Comparison of ENCODE assay signal across 13 cellular contexts in genomic region chr12:108816652-108817335, GRCh38. TPM values are rescaled to one million over a fixed set of nuclear protein-coding genes. Genes with fewer than 3 reads are reported as not detected.
DNase-seq lines count a peak whose midpoint lies in the region; ATAC-seq and TF ChIP-seq lines count a peak whose summit lies in the region.
"Had no signal": no experiment of that assay in that cellular context is flagged by ENCODE, and none has a peak within 500 bp of the region (broad histone marks: within the 10 kb centered on the region; RNA-seq: fewer than 3 reads in every experiment).

No MANE protein-coding gene starts in this region.

- no peak for TF ChIP-seq CTCF in fibroblast of lung (conservative IDR thresholded peaks at IDR 0.05 in 1 of 2, IDR thresholded peaks at IDR 0.05 in 1 of 2; ENCODE audit: low read depth in 1 of 2, low read length in 2 of 2)

- H3K4me2 ChIP-seq in fibroblast of lung (ENCODE audit: extremely low read depth, insufficient read depth, low read length), result no peak overlapping the region
- H3K4me2 ChIP-seq in trophoblast cell (ENCODE audit: low read length), result no peak overlapping the region

- ATAC-seq in HG03280 (IDR thresholded peaks at IDR 0.05; ENCODE audit: unreplicated experiment), result no peak
- ATAC-seq: CD8-positive, alpha-beta T cell had no signal

- peaks cover 51% of the 10 kb centered on the region for H3K79me2 ChIP-seq in fibroblast of lung (ENCODE audit: control insufficient read depth, insufficient read depth, low read length)
- peaks cover 2% of the 10 kb centered on the region for H3K79me2 ChIP-seq in trophoblast cell (ENCODE audit: control insufficient read depth, insufficient read depth, low read length, poor library complexity)

- H3K27me3 ChIP-seq in fibroblast of lung (ENCODE audit: control insufficient read depth, insufficient read depth, low read length) (no peaks in the 10 kb centered on the region), trophoblast cell (ENCODE audit: insufficient read depth, low read length) (no peaks in the 10 kb centered on the region)

- H4K20me1 ChIP-seq in fibroblast of lung (ENCODE audit: control insufficient read depth, extremely low read depth, insufficient read depth, low read length), result no peaks in the 10 kb centered on the region

- H2AK5ac ChIP-seq in trophoblast cell (ENCODE audit: low read length), result no peak overlapping the region

- H3K14ac ChIP-seq in trophoblast cell (ENCODE audit: low read length), result no peak overlapping the region

- H4K8ac ChIP-seq in trophoblast cell (ENCODE audit: low read depth, low read length), result no peak overlapping the region

- peaks cover 22% of the 10 kb centered on the region for H3K36me3 ChIP-seq in fibroblast of lung (ENCODE audit: control insufficient read depth, insufficient read depth, low read length)
- H3K36me3 ChIP-seq in trophoblast cell (ENCODE audit: control insufficient read depth in 1 of 2, insufficient read depth in 2 of 2, low read length in 2 of 2), result peaks cover 52 to 66% of the 10 kb centered on the region in 2 experiments

- DNase-seq in Ammon's horn (ENCODE audit: low spot score) (peak; percentile 66), NCI-H69 (lab: John Stamatoyannopoulos, UW) (peak; percentile 32), fibroblast of lung (ENCODE audit: low read depth in 2 of 2) (no peak), trophoblast cell (no peak), 8988T (no peak), NCI-H2029 treated with DMSO at 0.1 percent for 48 hours (lab: John Stamatoyannopoulos, UW) (no peak), NCI-H2081 treated with DMSO at 0.1 percent for 48 hours (lab: John Stamatoyannopoulos, UW) (no peak)
- DNase-seq: activated CD4-positive, CD25-positive, alpha-beta regulatory T cell; CD8-positive, alpha-beta T cell; NCI-H1092 treated with DMSO at 0.1 percent for 48 hours; NCI-H526 treated with DMSO at 0.1 percent for 48 hours; stimulated activated CD8-positive, alpha-beta memory T cell treated with anti-CD3 and anti-CD28 coated beads, Interleukin-4, amount 100 ng/mL, for 48 hours had no signal

- H3K23ac ChIP-seq in trophoblast cell (ENCODE audit: low read length), result no peak overlapping the region

- no peak overlapping the region for H2BK120ac ChIP-seq in trophoblast cell (ENCODE audit: insufficient read depth, low read length, poor library complexity)

- H3K4me3 ChIP-seq in fibroblast of lung (replicated peaks in 1 of 4; ENCODE audit: control extremely low read depth in 1 of 4, insufficient read depth in 1 of 4, low read depth in 3 of 4, low read length in 4 of 4), result no peak overlapping the region
- H3K4me3 ChIP-seq in trophoblast cell (ENCODE audit: low read depth, low read length), result no peak overlapping the region

- H4K12ac ChIP-seq in trophoblast cell (ENCODE audit: low read depth, low read length), result no peak overlapping the region

- H4K91ac ChIP-seq in trophoblast cell (ENCODE audit: low read depth, low read length), result no peak overlapping the region

- H3K9me3 ChIP-seq in fibroblast of lung (ENCODE audit: control insufficient read depth, insufficient read depth, low read depth, low read length) (no peaks in the 10 kb centered on the region), trophoblast cell (ENCODE audit: insufficient read depth, low read depth, low read length) (no peaks in the 10 kb centered on the region)

- H3K4me1 ChIP-seq in fibroblast of lung (ENCODE audit: control insufficient read depth, extremely low read depth, insufficient read depth, low read length), result peaks cover 2% of the 10 kb centered on the region
- H3K4me1 ChIP-seq in trophoblast cell (ENCODE audit: control insufficient read depth in 1 of 2, insufficient read depth in 2 of 2, low read length in 2 of 2), result peaks cover 8 to 9% of the 10 kb centered on the region in 2 experiments

- no peak overlapping the region for H2AFZ ChIP-seq in fibroblast of lung (ENCODE audit: low read length)
- H2AFZ ChIP-seq in trophoblast cell (ENCODE audit: insufficient read depth, low read length, poor library complexity), result no peak overlapping the region

- no peak overlapping the region for H3K9ac ChIP-seq in fibroblast of lung (ENCODE audit: insufficient read depth, low read length)
- no peak overlapping the region for H3K9ac ChIP-seq in trophoblast cell (ENCODE audit: low read length)

- H2BK5ac ChIP-seq in trophoblast cell (ENCODE audit: low read depth, low read length, poor library complexity), result no peak overlapping the region

- no CpG with 5 or more reads among the region's 13 CpGs for WGBS in trophoblast cell (ENCODE audit: extremely low coverage, insufficient coverage, insufficient read length)

- H3K27ac ChIP-seq in fibroblast of lung (ENCODE audit: insufficient read depth, low read length), result peak overlapping the region; percentile 36
- no peak overlapping the region for H3K27ac ChIP-seq in trophoblast cell (ENCODE audit: low read depth, low read length)

- no peaks in the 10 kb centered on the region for H3K79me1 ChIP-seq in trophoblast cell (ENCODE audit: low read length)

- H2BK12ac ChIP-seq in trophoblast cell (ENCODE audit: low read length), result no peak overlapping the region

- peak overlapping the region; percentile 49 for H3K18ac ChIP-seq in trophoblast cell (ENCODE audit: low read length)

- H3K4ac ChIP-seq in trophoblast cell (ENCODE audit: low read depth, low read length), result no peak overlapping the region

RNA-seq across cellular contexts. Expression of gene SSH1, which starts 40.6 kb away (rescaled TPM):
- total RNA-seq in fibroblast of lung, result 14.4 and 24.9 TPM in 2 replicates
- polyA plus RNA-seq in fibroblast of lung, result 22.1 and 31.9 TPM in 2 replicates
- polyA plus RNA-seq in fibroblast of lung (2012), result 21.3 and 23.4 TPM in 2 replicates
- 66.6 and 95.5 TPM in 2 replicates for polyA minus RNA-seq in fibroblast of lung (ENCODE audit: low replicate concordance)
- polyA plus RNA-seq in trophoblast cell (2013), result 28.2 and 30.2 TPM in 2 replicates

Comparison
In these comparisons a context has a peak if more than half of its experiments do, and no peak if none do; other contexts are left out.
1. DNase-seq: peak in Ammon's horn (single experiment) and NCI-H69 (single experiment); none in fibroblast of lung (0 of 2), trophoblast cell (0 of 2), 8988T (single experiment), NCI-H2029 treated with DMSO at 0.1 percent for 48 hours (single experiment) and NCI-H2081 treated with DMSO at 0.1 percent for 48 hours (single experiment).